Comparison of ENCODE assay signal across 15 cellular contexts in genomic region chr17:65573283-65573603, GRCh38.
"Had no signal": no experiment of that assay in that cellular context is flagged by ENCODE, and none has a peak within 500 bp of the region (broad histone marks: within the 10 kb centered on the region; RNA-seq: fewer than 3 reads in every experiment).

No MANE protein-coding gene starts in this region.

- H3K9me3 ChIP-seq: adrenal gland, breast epithelium, left ventricle myocardium inferior, neutrophil, sigmoid colon, testis had no signal

- H3K27ac Mint-ChIP-seq: activated naive CD4-positive, alpha-beta T cell treated with anti-CD3 and anti-CD28 coated beads, Interleukin-2, amount 50 U/mL, for 72 hours; stimulated activated memory B cell treated with anti-CD40 and anti-IgM and Interleukin-4, amounts not matched to agents 10 μg/mL and 1 μg/mL and 100 μg/mL, for 72 hours had no signal

- H3K9me3 Mint-ChIP-seq: activated naive CD4-positive, alpha-beta T cell treated with anti-CD3 and anti-CD28 coated beads, Interleukin-2, amount 50 U/mL, for 72 hours; type B pancreatic cell had no signal

- H3K36me3 ChIP-seq: adrenal gland, breast epithelium, left ventricle myocardium inferior, neutrophil, sigmoid colon, WERI-Rb-1 had no signal

- H3K27me3 ChIP-seq: adrenal gland, breast epithelium, sigmoid colon, testis had no signal

- ATAC-seq: activated naive CD4-positive, alpha-beta T cell treated with anti-CD3 and anti-CD28 coated beads, Interleukin-2, amount 50 U/mL, for 72 hours; stimulated activated memory B cell treated with anti-CD40 and anti-IgM and Interleukin-4, amounts not matched to agents 10 μg/mL and 1 μg/mL and 100 μg/mL, for 72 hours had no signal

- H3K4me3 ChIP-seq: adrenal gland, breast epithelium, left ventricle myocardium inferior, sigmoid colon, testis had no signal

- H3K36me3 Mint-ChIP-seq: activated naive CD4-positive, alpha-beta T cell treated with anti-CD3 and anti-CD28 coated beads, Interleukin-2, amount 50 U/mL, for 72 hours; stimulated activated memory B cell treated with anti-CD40 and anti-IgM and Interleukin-4, amounts not matched to agents 10 μg/mL and 1 μg/mL and 100 μg/mL, for 72 hours; type B pancreatic cell had no signal

- H3K4me1 ChIP-seq: adrenal gland, breast epithelium, left ventricle myocardium inferior, sigmoid colon, testis had no signal

- H3K27ac ChIP-seq: adrenal gland, breast epithelium, left ventricle myocardium inferior, neutrophil, sigmoid colon, testis, WERI-Rb-1 had no signal

- H3K4me3 Mint-ChIP-seq: stimulated activated memory B cell treated with anti-CD40 and anti-IgM and Interleukin-4, amounts not matched to agents 10 μg/mL and 1 μg/mL and 100 μg/mL, for 72 hours; type B pancreatic cell had no signal

- DNase-seq: activated CD4-positive, alpha-beta T cell treated with anti-CD3 and anti-CD28 coated beads, Interleukin-2, amount 50 U/mL, for 48 hours; activated gamma-delta T cell; adrenal gland; cortex of kidney; left ventricle myocardium inferior; mammary epithelial cell; sigmoid colon; stimulated activated CD4-positive, alpha-beta T cell treated with anti-CD3 and anti-CD28 coated beads, Interleukin-4, amount 100 ng/mL, for 4 hours; testis; WERI-Rb-1 had no signal

- H3K27me3 Mint-ChIP-seq: type B pancreatic cell had no signal
